In the genomic region with DNA sequence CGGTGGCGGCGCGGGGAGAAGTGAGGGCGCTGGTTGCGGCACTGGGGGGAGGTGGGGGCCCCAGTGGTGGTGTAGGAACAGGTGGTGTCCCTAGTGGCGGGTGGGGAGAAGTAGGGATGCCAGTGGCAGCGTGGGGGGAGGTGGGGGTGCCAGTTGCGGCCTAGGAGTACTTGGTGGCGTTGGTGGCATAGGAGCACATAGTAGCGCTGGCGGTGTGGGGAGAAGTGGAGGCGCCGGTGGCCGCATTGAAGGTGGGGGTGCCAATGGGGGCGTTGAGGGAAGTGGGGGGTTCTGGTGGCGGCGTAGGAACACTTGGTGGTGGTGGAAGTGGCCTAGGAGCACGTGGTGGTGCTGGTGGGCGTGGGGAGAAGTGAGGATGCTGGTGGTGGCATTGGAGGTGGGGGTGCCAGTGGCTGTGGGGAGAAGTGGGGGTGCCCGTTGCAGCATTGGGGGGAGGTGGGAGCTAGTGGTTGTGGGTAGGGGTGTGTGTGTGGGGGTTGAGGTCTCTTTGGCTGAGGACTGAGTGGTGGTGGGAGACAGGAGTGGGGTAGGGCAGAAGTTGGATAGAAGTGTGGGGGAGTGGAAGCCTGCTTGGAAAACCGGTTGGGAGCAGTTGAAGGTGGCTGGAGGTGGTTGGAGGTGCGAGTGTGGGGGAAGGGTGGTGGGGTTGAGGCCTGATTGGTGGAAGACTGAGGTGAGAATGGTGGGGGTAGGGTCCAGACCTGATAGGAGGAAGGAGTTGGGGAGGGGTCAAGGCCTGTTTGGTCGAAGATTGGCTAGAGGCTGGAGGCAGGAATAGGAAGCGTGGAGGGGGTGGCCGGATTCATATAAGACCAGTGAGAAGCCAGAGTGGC, we compare ENCODE assay signal across 1 cellular context.
TF ChIP-seq lines count a peak whose summit lies in the region.

No MANE protein-coding gene starts in this region.

TF ChIP-seq in HepG2, 621 proteins besides CTCF, POLR2A, EP300 and RAD21:
- TF ChIP-seq ZNF484 (CRISPR knock-in tag; IDR thresholded peaks at IDR 0.05; ENCODE audit: borderline replicate concordance, low read depth) (no peak), THAP11 (CRISPR knock-in tag; IDR thresholded peaks at IDR 0.05) (no peak), ZBTB1 (CRISPR knock-in tag; IDR thresholded peaks at IDR 0.05; ENCODE audit: borderline replicate concordance) (no peak), ZFP36 (IDR thresholded peaks at IDR 0.05; ENCODE audit: borderline replicate concordance, low read depth, low read length, partially characterized antibody) (no peak), ZSCAN31 (CRISPR knock-in tag; IDR thresholded peaks at IDR 0.05; ENCODE audit: low read depth) (no peak), EEA1 (CRISPR knock-in tag; IDR thresholded peaks at IDR 0.05; ENCODE audit: borderline replicate concordance) (no peak), HDAC2 (CRISPR knock-in tag; IDR thresholded peaks at IDR 0.05) (no peak), ZNF670 (CRISPR knock-in tag; IDR thresholded peaks at IDR 0.05; ENCODE audit: borderline replicate concordance) (no peak), KLF12 (CRISPR knock-in tag; IDR thresholded peaks at IDR 0.05; ENCODE audit: borderline replicate concordance) (no peak), ZNF883 (CRISPR knock-in tag; IDR thresholded peaks at IDR 0.05; ENCODE audit: not compliant biosample characterization) (no peak), ZNF672 (CRISPR knock-in tag; IDR thresholded peaks at IDR 0.05) (no peak), DPF2 (CRISPR knock-in tag; IDR thresholded peaks at IDR 0.05; ENCODE audit: borderline replicate concordance, low read depth) (no peak)
- TF ChIP-seq, protein P1, sequence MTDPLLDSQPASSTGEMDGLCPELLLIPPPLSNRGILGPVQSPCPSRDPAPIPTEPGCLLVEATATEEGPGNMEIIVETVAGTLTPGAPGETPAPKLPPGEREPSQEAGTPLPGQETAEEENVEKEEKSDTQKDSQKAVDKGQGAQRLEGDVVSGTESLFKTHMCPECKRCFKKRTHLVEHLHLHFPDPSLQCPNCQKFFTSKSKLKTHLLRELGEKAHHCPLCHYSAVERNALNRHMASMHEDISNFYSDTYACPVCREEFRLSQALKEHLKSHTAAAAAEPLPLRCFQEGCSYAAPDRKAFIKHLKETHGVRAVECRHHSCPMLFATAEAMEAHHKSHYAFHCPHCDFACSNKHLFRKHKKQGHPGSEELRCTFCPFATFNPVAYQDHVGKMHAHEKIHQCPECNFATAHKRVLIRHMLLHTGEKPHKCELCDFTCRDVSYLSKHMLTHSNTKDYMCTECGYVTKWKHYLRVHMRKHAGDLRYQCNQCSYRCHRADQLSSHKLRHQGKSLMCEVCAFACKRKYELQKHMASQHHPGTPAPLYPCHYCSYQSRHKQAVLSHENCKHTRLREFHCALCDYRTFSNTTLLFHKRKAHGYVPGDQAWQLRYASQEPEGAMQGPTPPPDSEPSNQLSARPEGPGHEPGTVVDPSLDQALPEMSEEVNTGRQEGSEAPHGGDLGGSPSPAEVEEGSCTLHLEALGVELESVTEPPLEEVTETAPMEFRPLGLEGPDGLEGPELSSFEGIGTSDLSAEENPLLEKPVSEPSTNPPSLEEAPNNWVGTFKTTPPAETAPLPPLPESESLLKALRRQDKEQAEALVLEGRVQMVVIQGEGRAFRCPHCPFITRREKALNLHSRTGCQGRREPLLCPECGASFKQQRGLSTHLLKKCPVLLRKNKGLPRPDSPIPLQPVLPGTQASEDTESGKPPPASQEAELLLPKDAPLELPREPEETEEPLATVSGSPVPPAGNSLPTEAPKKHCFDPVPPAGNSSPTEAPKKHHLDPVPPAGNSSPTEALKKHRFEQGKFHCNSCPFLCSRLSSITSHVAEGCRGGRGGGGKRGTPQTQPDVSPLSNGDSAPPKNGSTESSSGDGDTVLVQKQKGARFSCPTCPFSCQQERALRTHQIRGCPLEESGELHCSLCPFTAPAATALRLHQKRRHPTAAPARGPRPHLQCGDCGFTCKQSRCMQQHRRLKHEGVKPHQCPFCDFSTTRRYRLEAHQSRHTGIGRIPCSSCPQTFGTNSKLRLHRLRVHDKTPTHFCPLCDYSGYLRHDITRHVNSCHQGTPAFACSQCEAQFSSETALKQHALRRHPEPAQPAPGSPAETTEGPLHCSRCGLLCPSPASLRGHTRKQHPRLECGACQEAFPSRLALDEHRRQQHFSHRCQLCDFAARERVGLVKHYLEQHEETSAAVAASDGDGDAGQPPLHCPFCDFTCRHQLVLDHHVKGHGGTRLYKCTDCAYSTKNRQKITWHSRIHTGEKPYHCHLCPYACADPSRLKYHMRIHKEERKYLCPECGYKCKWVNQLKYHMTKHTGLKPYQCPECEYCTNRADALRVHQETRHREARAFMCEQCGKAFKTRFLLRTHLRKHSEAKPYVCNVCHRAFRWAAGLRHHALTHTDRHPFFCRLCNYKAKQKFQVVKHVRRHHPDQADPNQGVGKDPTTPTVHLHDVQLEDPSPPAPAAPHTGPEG (CRISPR knock-in tag; IDR thresholded peaks at IDR 0.05): no peak
- TF ChIP-seq, protein P2, sequence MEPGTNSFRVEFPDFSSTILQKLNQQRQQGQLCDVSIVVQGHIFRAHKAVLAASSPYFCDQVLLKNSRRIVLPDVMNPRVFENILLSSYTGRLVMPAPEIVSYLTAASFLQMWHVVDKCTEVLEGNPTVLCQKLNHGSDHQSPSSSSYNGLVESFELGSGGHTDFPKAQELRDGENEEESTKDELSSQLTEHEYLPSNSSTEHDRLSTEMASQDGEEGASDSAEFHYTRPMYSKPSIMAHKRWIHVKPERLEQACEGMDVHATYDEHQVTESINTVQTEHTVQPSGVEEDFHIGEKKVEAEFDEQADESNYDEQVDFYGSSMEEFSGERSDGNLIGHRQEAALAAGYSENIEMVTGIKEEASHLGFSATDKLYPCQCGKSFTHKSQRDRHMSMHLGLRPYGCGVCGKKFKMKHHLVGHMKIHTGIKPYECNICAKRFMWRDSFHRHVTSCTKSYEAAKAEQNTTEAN (CRISPR knock-in tag; conservative IDR thresholded peaks at IDR 0.05): no peak
- TF ChIP-seq, protein P3, sequence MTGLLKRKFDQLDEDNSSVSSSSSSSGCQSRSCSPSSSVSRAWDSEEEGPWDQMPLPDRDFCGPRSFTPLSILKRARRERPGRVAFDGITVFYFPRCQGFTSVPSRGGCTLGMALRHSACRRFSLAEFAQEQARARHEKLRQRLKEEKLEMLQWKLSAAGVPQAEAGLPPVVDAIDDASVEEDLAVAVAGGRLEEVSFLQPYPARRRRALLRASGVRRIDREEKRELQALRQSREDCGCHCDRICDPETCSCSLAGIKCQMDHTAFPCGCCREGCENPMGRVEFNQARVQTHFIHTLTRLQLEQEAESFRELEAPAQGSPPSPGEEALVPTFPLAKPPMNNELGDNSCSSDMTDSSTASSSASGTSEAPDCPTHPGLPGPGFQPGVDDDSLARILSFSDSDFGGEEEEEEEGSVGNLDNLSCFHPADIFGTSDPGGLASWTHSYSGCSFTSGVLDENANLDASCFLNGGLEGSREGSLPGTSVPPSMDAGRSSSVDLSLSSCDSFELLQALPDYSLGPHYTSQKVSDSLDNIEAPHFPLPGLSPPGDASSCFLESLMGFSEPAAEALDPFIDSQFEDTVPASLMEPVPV (CRISPR knock-in tag; IDR thresholded peaks at IDR 0.05): no peak
- TF ChIP-seq, protein P4, sequence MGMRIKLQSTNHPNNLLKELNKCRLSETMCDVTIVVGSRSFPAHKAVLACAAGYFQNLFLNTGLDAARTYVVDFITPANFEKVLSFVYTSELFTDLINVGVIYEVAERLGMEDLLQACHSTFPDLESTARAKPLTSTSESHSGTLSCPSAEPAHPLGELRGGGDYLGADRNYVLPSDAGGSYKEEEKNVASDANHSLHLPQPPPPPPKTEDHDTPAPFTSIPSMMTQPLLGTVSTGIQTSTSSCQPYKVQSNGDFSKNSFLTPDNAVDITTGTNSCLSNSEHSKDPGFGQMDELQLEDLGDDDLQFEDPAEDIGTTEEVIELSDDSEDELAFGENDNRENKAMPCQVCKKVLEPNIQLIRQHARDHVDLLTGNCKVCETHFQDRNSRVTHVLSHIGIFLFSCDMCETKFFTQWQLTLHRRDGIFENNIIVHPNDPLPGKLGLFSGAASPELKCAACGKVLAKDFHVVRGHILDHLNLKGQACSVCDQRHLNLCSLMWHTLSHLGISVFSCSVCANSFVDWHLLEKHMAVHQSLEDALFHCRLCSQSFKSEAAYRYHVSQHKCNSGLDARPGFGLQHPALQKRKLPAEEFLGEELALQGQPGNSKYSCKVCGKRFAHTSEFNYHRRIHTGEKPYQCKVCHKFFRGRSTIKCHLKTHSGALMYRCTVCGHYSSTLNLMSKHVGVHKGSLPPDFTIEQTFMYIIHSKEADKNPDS (CRISPR knock-in tag; IDR thresholded peaks at IDR 0.05): no peak
